Comparison of ENCODE assay signal across 8 cellular contexts in genomic region chr18:72762505-72763122, GRCh38.
DNase-seq lines count a peak whose midpoint lies in the region; ATAC-seq, FAIRE-seq and TF ChIP-seq lines count a peak whose summit lies in the region.

No MANE protein-coding gene starts in this region.

- CTCF ChIA-PET in mammary epithelial cell (lab: Charles Lee; ENCODE audit: low non-redundant PET): interaction anchor here (0.7 to 1.0 kb wide), 2 partner anchors 110 to 1128 kb away, joined by 4 to 9 read pairs; no protein-coding TSS in a partner anchor

- BruUV-seq in mammary epithelial cell (replicated peaks; lab: Mats Ljungman, UMichigan): no TSS peak

- H3K9me3 ChIP-seq in mammary epithelial cell (replicated peaks; ENCODE audit: insufficient read depth, low read length) (no peaks in the 10 kb centered on the region), liver (ENCODE audit: control insufficient read depth in 4 of 4, low read length in 3 of 4) (no peaks in the 10 kb centered on the region)

- peak; percentile 52 for DNase-seq in D721Med (ENCODE audit: insufficient read length, low spot score)
- DNase-seq in NCI-H69 (lab: John Stamatoyannopoulos, UW): peak; percentile 82
- DNase-seq in mammary epithelial cell: peak; percentile 61
- no peak for DNase-seq in effector CD8-positive, alpha-beta T cell (lab: John Stamatoyannopoulos, UW)
- DNase-seq in activated naive CD8-positive, alpha-beta T cell treated with anti-CD3 and anti-CD28 coated beads, Interleukin-2, amount 50 U/mL, for 24 hours: no peak

- in situ Hi-C loops in mammary epithelial cell (cut with MboI; ENCODE audit: low sequenced_read_pairs in 2 of 2): loop anchor here (10.0 to 25.0 kb wide), 2 partner anchors 372 to 375 kb away; no protein-coding TSS in a partner anchor

- H3K4me2 ChIP-seq in mammary epithelial cell (ENCODE audit: insufficient read depth, low read depth, low read length): no peak overlapping the region

- H3K27me3 ChIP-seq in mammary epithelial cell (ENCODE audit: insufficient read depth, low read length): no peaks in the 10 kb centered on the region
- H3K27me3 ChIP-seq in liver (ENCODE audit: control insufficient read depth in 4 of 4, insufficient read depth in 4 of 4, low read length in 3 of 4): no peaks in the 10 kb centered on the region

- H3K4me1 ChIP-seq in mammary epithelial cell (ENCODE audit: insufficient read depth, low read length): no peaks in the 10 kb centered on the region
- H3K4me1 ChIP-seq in liver (ENCODE audit: control insufficient read depth in 4 of 4, insufficient read depth in 4 of 4, low read length in 3 of 4): no peaks in the 10 kb centered on the region

- FAIRE-seq in D721Med (lab: Jason Lieb, UNC): peak; percentile 100

- H3K4me3 Mint-ChIP-seq in activated naive CD8-positive, alpha-beta T cell treated with anti-CD3 and anti-CD28 coated beads, Interleukin-2, amount 50 U/mL, for 24 hours: no peak overlapping the region

- H3K4me1 Mint-ChIP-seq in activated naive CD8-positive, alpha-beta T cell treated with anti-CD3 and anti-CD28 coated beads, Interleukin-2, amount 50 U/mL, for 24 hours: no peaks in the 10 kb centered on the region

- no peaks in the 10 kb centered on the region for H3K79me2 ChIP-seq in mammary epithelial cell (ENCODE audit: insufficient read depth, low read length)

- H3K36me3 ChIP-seq in mammary epithelial cell (ENCODE audit: insufficient read depth, low read length): no peaks in the 10 kb centered on the region
- no peaks in the 10 kb centered on the region for H3K36me3 ChIP-seq in liver (ENCODE audit: control insufficient read depth in 4 of 4, insufficient read depth in 3 of 4, low read depth in 1 of 4, low read length in 3 of 4)

- 3% methylated on average over 5 of the region's 5 CpGs for WGBS in mammary epithelial cell (ENCODE audit: low coverage, missing lambda C conversion rate)
- WGBS in liver: 20% methylated on average over 5 of the region's 5 CpGs

- H3K4me3 ChIP-seq in mammary epithelial cell (replicated peaks in 1 of 3; ENCODE audit: insufficient read depth in 1 of 3, low read depth in 2 of 3, low read length in 3 of 3) (no peak overlapping the region), liver (ENCODE audit: low read depth in 1 of 3, low read length in 3 of 3) (no peak overlapping the region)

- peak; percentile 73 for ATAC-seq in GM19397 (IDR thresholded peaks at IDR 0.05; ENCODE audit: unreplicated experiment)
- ATAC-seq in HG03521 (IDR thresholded peaks at IDR 0.05; ENCODE audit: unreplicated experiment): peak; percentile 70
- no peak for ATAC-seq in activated naive CD8-positive, alpha-beta T cell treated with anti-CD3 and anti-CD28 coated beads, Interleukin-2, amount 50 U/mL, for 24 hours

- H3K27me3 Mint-ChIP-seq in activated naive CD8-positive, alpha-beta T cell treated with anti-CD3 and anti-CD28 coated beads, Interleukin-2, amount 50 U/mL, for 24 hours: peaks cover 2% of the 10 kb centered on the region

- dilution Hi-C loops in mammary epithelial cell (cut with HindIII; ENCODE audit: low sequenced_read_pairs): no loop called here

- no peak overlapping the region for H2AFZ ChIP-seq in mammary epithelial cell (ENCODE audit: low read depth, low read length)

- no peaks in the 10 kb centered on the region for H3K36me3 Mint-ChIP-seq in activated naive CD8-positive, alpha-beta T cell treated with anti-CD3 and anti-CD28 coated beads, Interleukin-2, amount 50 U/mL, for 24 hours (ENCODE audit: low read depth)

- peak; percentile 89 for TF ChIP-seq RAD21 in liver (IDR thresholded peaks at IDR 0.05)

- no peaks in the 10 kb centered on the region for H4K20me1 ChIP-seq in mammary epithelial cell (ENCODE audit: insufficient read depth, low read length)

- H3K9me3 Mint-ChIP-seq in activated naive CD8-positive, alpha-beta T cell treated with anti-CD3 and anti-CD28 coated beads, Interleukin-2, amount 50 U/mL, for 24 hours: no peaks in the 10 kb centered on the region

- intact Hi-C loops in mammary epithelial cell (cut with micrococcal nuclease): loop anchor here (1.0 kb wide), 3 partner anchors 374 to 1355 kb away; no protein-coding TSS in a partner anchor

- H3K27ac ChIP-seq in mammary epithelial cell (ENCODE audit: insufficient read depth, low read depth, low read length): no peak overlapping the region
- H3K27ac ChIP-seq in liver (ENCODE audit: low read depth in 1 of 2, low read length in 2 of 2): no peak overlapping the region

- H3K9ac ChIP-seq in mammary epithelial cell (ENCODE audit: insufficient read depth, low read length) (no peak overlapping the region), liver (ENCODE audit: low read depth in 1 of 2, low read length in 2 of 2) (no peak overlapping the region)

- H3K27ac Mint-ChIP-seq in activated naive CD8-positive, alpha-beta T cell treated with anti-CD3 and anti-CD28 coated beads, Interleukin-2, amount 50 U/mL, for 24 hours: no peak overlapping the region

- TF ChIP-seq CTCF in D721Med (IDR thresholded peaks at IDR 0.05; ENCODE audit: insufficient read depth, missing control alignments) (peak; percentile 78), mammary epithelial cell (conservative IDR thresholded peaks at IDR 0.05 in 1 of 2, IDR thresholded peaks at IDR 0.05 in 1 of 2; ENCODE audit: extremely low read depth in 1 of 2, insufficient read depth in 1 of 2, low read depth in 1 of 2, low read length in 2 of 2) (peak; percentile 52 to 67), liver (IDR thresholded peaks at IDR 0.05; ENCODE audit: low read depth, low read length, missing input control) (peak; percentile 84)

TF ChIP-seq in liver, 16 proteins besides CTCF, POLR2A, EP300 and RAD21:
- TF ChIP-seq FOXA1 (IDR thresholded peaks at IDR 0.05): no peak
- no peak for TF ChIP-seq MAX (IDR thresholded peaks at IDR 0.05)
- TF ChIP-seq FOXA2 (IDR thresholded peaks at IDR 0.05): no peak
- no peak for TF ChIP-seq EGR1 (IDR thresholded peaks at IDR 0.05; ENCODE audit: low read depth in 2 of 2)

Comparison
In these comparisons a context has a peak if more than half of its experiments do, and no peak if none do; other contexts are left out.
1. DNase-seq: peak in D721Med (single experiment), NCI-H69 (single experiment) and mammary epithelial cell (single experiment); none in effector CD8-positive, alpha-beta T cell (single experiment) and activated naive CD8-positive, alpha-beta T cell treated with anti-CD3 and anti-CD28 coated beads, Interleukin-2, amount 50 U/mL, for 24 hours (single experiment).
2. Peak in every context shown above with its lines, with median percentiles within 50 percentile points of each other: CTCF ChIP-seq.